Comparison of ENCODE assay signal across 8 cellular contexts in genomic region chr12:2582631-2583616, GRCh38.
DNase-seq lines count a peak whose midpoint lies in the region; ATAC-seq and TF ChIP-seq lines count a peak whose summit lies in the region.

No MANE protein-coding gene starts in this region.

- peak; percentile 92 for TF ChIP-seq CTCF in lower lobe of right lung (IDR thresholded peaks at IDR 0.05)

- no peak overlapping the region for H3K27ac Mint-ChIP-seq in activated CD4-positive, alpha-beta T cell treated with anti-CD3 and anti-CD28 coated beads, Interleukin-2, amount 10 ng/mL, durations not matched to agents 7 days and 5 days

- no peak overlapping the region for H3K4me3 ChIP-seq in lower lobe of right lung

- peak overlapping the region; percentile 34 for H3K27ac ChIP-seq in lower lobe of right lung

- peak; percentile 87 to 88 for ATAC-seq in lower lobe of right lung
- ATAC-seq in HG03457 (IDR thresholded peaks at IDR 0.05; ENCODE audit: unreplicated experiment): no peak

- POLR2A ChIA-PET in activated CD4-positive, alpha-beta T cell treated with anti-CD3 and anti-CD28 coated beads, Interleukin-2, amount 10 ng/mL, durations not matched to agents 7 days and 5 days (lab: Charles Lee): no interaction called here

- H3K4me1 ChIP-seq in lower lobe of right lung: peaks cover 13% of the 10 kb centered on the region

- DNase-seq in NCI-H1436 (lab: John Stamatoyannopoulos, UW) (peak; percentile 41), NCI-H1436 treated with DMSO at 0.1 percent for 48 hours (lab: John Stamatoyannopoulos, UW) (no peak), NCI-H1105 treated with DMSO at 0.1 percent for 48 hours (lab: John Stamatoyannopoulos, UW) (peak; percentile 59), dermis microvascular lymphatic vessel endothelial cell (ENCODE audit: low read depth in 2 of 2) (peak; percentile 1 to 53), lower lobe of right lung (peak; percentile 73)
- peak; percentile 60 for DNase-seq in activated CD4-positive, alpha-beta T cell treated with anti-CD3 and anti-CD28 coated beads, Interleukin-2, amount 10 ng/mL, durations not matched to agents 7 days and 5 days
- DNase-seq in stimulated activated CD8-positive, alpha-beta memory T cell treated with anti-CD3 and anti-CD28 coated beads, Interleukin-2, amount 100 ng/mL, for 48 hours (ENCODE audit: low read depth in 2 of 2): peak; percentile 50 to 61

- H3K4me1 Mint-ChIP-seq in activated CD4-positive, alpha-beta T cell treated with anti-CD3 and anti-CD28 coated beads, Interleukin-2, amount 10 ng/mL, durations not matched to agents 7 days and 5 days: no peaks in the 10 kb centered on the region

- CTCF ChIA-PET in activated CD4-positive, alpha-beta T cell treated with anti-CD3 and anti-CD28 coated beads, Interleukin-2, amount 10 ng/mL, durations not matched to agents 7 days and 5 days (lab: Charles Lee): interaction anchor here (0.6 to 1.9 kb wide), 8 partner anchors 8 to 494 kb away, joined by 3 to 7 read pairs (median 3); no protein-coding TSS in a partner anchor

- peaks cover 12% of the 10 kb centered on the region for H3K27me3 ChIP-seq in lower lobe of right lung (ENCODE audit: low read depth)

- no peaks in the 10 kb centered on the region for H3K36me3 ChIP-seq in lower lobe of right lung

- H3K36me3 Mint-ChIP-seq in activated CD4-positive, alpha-beta T cell treated with anti-CD3 and anti-CD28 coated beads, Interleukin-2, amount 10 ng/mL, durations not matched to agents 7 days and 5 days (ENCODE audit: low read depth): no peaks in the 10 kb centered on the region

- peaks cover 28% of the 10 kb centered on the region for H3K27me3 Mint-ChIP-seq in activated CD4-positive, alpha-beta T cell treated with anti-CD3 and anti-CD28 coated beads, Interleukin-2, amount 10 ng/mL, durations not matched to agents 7 days and 5 days

- no peaks in the 10 kb centered on the region for H3K9me3 Mint-ChIP-seq in activated CD4-positive, alpha-beta T cell treated with anti-CD3 and anti-CD28 coated beads, Interleukin-2, amount 10 ng/mL, durations not matched to agents 7 days and 5 days

- intact Hi-C loops in lower lobe of right lung (cut with DNase I): no loop called here

- no peak overlapping the region for H3K4me3 Mint-ChIP-seq in activated CD4-positive, alpha-beta T cell treated with anti-CD3 and anti-CD28 coated beads, Interleukin-2, amount 10 ng/mL, durations not matched to agents 7 days and 5 days

- no peaks in the 10 kb centered on the region for H3K9me3 ChIP-seq in lower lobe of right lung
